In genomic region chr17:760371-760770, GRCh38 we compare ENCODE assay signal across 1 cellular context.
A peak's percentile ranks its signal among the peaks of the same experiment; 100 is the strongest.
TF ChIP-seq lines count a peak whose summit lies in the region.

No MANE protein-coding gene starts in this region.

TF ChIP-seq in HepG2, 621 proteins besides CTCF, POLR2A, EP300 and RAD21:
- TF ChIP-seq ZNF577 (CRISPR knock-in tag; IDR thresholded peaks at IDR 0.05; ENCODE audit: borderline replicate concordance, low read depth) (no peak), TMF1 (CRISPR knock-in tag; IDR thresholded peaks at IDR 0.05; ENCODE audit: low read depth) (no peak), ZNF143 (CRISPR knock-in tag; IDR thresholded peaks at IDR 0.05) (no peak), PAWR (CRISPR knock-in tag; IDR thresholded peaks at IDR 0.05; ENCODE audit: borderline replicate concordance) (no peak)
- TF ChIP-seq, protein P1, sequence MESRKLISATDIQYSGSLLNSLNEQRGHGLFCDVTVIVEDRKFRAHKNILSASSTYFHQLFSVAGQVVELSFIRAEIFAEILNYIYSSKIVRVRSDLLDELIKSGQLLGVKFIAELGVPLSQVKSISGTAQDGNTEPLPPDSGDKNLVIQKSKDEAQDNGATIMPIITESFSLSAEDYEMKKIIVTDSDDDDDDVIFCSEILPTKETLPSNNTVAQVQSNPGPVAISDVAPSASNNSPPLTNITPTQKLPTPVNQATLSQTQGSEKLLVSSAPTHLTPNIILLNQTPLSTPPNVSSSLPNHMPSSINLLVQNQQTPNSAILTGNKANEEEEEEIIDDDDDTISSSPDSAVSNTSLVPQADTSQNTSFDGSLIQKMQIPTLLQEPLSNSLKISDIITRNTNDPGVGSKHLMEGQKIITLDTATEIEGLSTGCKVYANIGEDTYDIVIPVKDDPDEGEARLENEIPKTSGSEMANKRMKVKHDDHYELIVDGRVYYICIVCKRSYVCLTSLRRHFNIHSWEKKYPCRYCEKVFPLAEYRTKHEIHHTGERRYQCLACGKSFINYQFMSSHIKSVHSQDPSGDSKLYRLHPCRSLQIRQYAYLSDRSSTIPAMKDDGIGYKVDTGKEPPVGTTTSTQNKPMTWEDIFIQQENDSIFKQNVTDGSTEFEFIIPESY (CRISPR knock-in tag; IDR thresholded peaks at IDR 0.05): 0 out of 2 replicates have a peak, but pooled peaks have one; percentile 40
